In genomic region chr9:116342071-116342470, GRCh38 we compare ENCODE assay signal across 31 cellular contexts.
DNase-seq lines count a peak whose midpoint lies in the region; ATAC-seq, FAIRE-seq and TF ChIP-seq lines count a peak whose summit lies in the region.
"Had no signal": no experiment of that assay in that cellular context is flagged by ENCODE, and none has a peak within 500 bp of the region (broad histone marks: within the 10 kb centered on the region; RNA-seq: fewer than 3 reads in every experiment).

No MANE protein-coding gene starts in this region.

- no peak for TF ChIP-seq POLR2A in GM12892 (IDR thresholded peaks at IDR 0.05; ENCODE audit: low read depth, low read length)

- H3K9me3 Mint-ChIP-seq in activated CD8-positive, alpha-beta T cell treated with anti-CD3 and anti-CD28 coated beads, Interleukin-2, amount 10 ng/mL, durations not matched to agents 7 days and 5 days (ENCODE audit: insufficient read depth): no peaks in the 10 kb centered on the region
- H3K9me3 Mint-ChIP-seq: activated T-cell treated with anti-CD3 and anti-CD28 coated beads, Interleukin-2, amount 50 U/mL, for 4 hours; neural crest cell had no signal

- no peaks in the 10 kb centered on the region for H3K36me3 Mint-ChIP-seq in activated CD8-positive, alpha-beta T cell treated with anti-CD3 and anti-CD28 coated beads, Interleukin-2, amount 10 ng/mL, durations not matched to agents 7 days and 5 days (ENCODE audit: low read depth)
- H3K36me3 Mint-ChIP-seq: activated CD8-positive, alpha-beta memory T cell treated with anti-CD3 and anti-CD28 coated beads, Interleukin-2, amount 10 ng/mL, durations not matched to agents 7 days and 5 days; activated naive CD8-positive, alpha-beta T cell treated with anti-CD3 and anti-CD28 coated beads, Interleukin-2, amount 10 ng/mL, durations not matched to agents 7 days and 5 days; CD4-positive, CD25-positive, alpha-beta regulatory T cell had no signal

- POLR2A ChIA-PET in activated CD8-positive, alpha-beta T cell treated with anti-CD3 and anti-CD28 coated beads, Interleukin-2, amount 10 ng/mL, durations not matched to agents 7 days and 5 days (lab: Charles Lee): no interaction called here

- no peak overlapping the region for H3K4me3 Mint-ChIP-seq in activated CD8-positive, alpha-beta T cell treated with anti-CD3 and anti-CD28 coated beads, Interleukin-2, amount 10 ng/mL, durations not matched to agents 7 days and 5 days
- H3K4me3 Mint-ChIP-seq: activated CD8-positive, alpha-beta memory T cell treated with anti-CD3 and anti-CD28 coated beads, Interleukin-2, amount 10 ng/mL, durations not matched to agents 7 days and 5 days; activated naive CD8-positive, alpha-beta T cell treated with anti-CD3 and anti-CD28 coated beads, Interleukin-2, amount 10 ng/mL, durations not matched to agents 7 days and 5 days; activated T-cell treated with anti-CD3 and anti-CD28 coated beads, Interleukin-2, amount 50 U/mL, for 4 hours; CD4-positive, CD25-positive, alpha-beta regulatory T cell; neural crest cell; stimulated activated naive CD8-positive, alpha-beta T cell treated with anti-CD3 and anti-CD28 coated beads, Interleukin-15, amount 100 ng/mL, for 72 hours had no signal

- ATAC-seq in GM18873 (IDR thresholded peaks at IDR 0.05; ENCODE audit: low FRiP score, unreplicated experiment): no peak
- ATAC-seq in activated CD8-positive, alpha-beta T cell treated with anti-CD3 and anti-CD28 coated beads, Interleukin-2, amount 10 ng/mL, durations not matched to agents 7 days and 5 days: no peak
- ATAC-seq: activated CD8-positive, alpha-beta memory T cell treated with anti-CD3 and anti-CD28 coated beads, Interleukin-2, amount 10 ng/mL, durations not matched to agents 7 days and 5 days; activated T-cell treated with anti-CD3 and anti-CD28 coated beads, Interleukin-2, amount 50 U/mL, for 4 hours; GM12878; left lung; stimulated activated naive CD8-positive, alpha-beta T cell treated with anti-CD3 and anti-CD28 coated beads, Interleukin-15, amount 100 ng/mL, for 72 hours had no signal

- no peak overlapping the region for H3K27ac Mint-ChIP-seq in activated CD8-positive, alpha-beta T cell treated with anti-CD3 and anti-CD28 coated beads, Interleukin-2, amount 10 ng/mL, durations not matched to agents 7 days and 5 days
- H3K27ac Mint-ChIP-seq: activated CD8-positive, alpha-beta memory T cell treated with anti-CD3 and anti-CD28 coated beads, Interleukin-2, amount 10 ng/mL, durations not matched to agents 7 days and 5 days; activated naive CD8-positive, alpha-beta T cell treated with anti-CD3 and anti-CD28 coated beads, Interleukin-2, amount 10 ng/mL, durations not matched to agents 7 days and 5 days; stimulated activated naive CD8-positive, alpha-beta T cell treated with anti-CD3 and anti-CD28 coated beads, Interleukin-15, amount 100 ng/mL, for 72 hours had no signal

- DNase-seq in DMS 273 (lab: John Stamatoyannopoulos, UW; ENCODE audit: unreplicated experiment) (peak; percentile 9), DMS 273 treated with DMSO at 0.1 percent for 48 hours (lab: John Stamatoyannopoulos, UW) (no peak), DMS153 treated with DMSO at 0.1 percent for 48 hours (lab: John Stamatoyannopoulos, UW; ENCODE audit: unreplicated experiment) (peak; percentile 6), NCI-H748 (lab: John Stamatoyannopoulos, UW; ENCODE audit: unreplicated experiment) (peak; percentile 66), fibroblast of peridontal ligament (ENCODE audit: extremely low read depth) (peak; percentile 60), GM12892 (ENCODE audit: insufficient read length) (no peak)
- DNase-seq in activated CD8-positive, alpha-beta T cell treated with anti-CD3 and anti-CD28 coated beads, Interleukin-2, amount 10 ng/mL, durations not matched to agents 7 days and 5 days: no peak
- DNase-seq: activated CD4-positive, alpha-beta T cell treated with anti-CD3 and anti-CD28 coated beads, Interleukin-2, amount 50 U/mL, for 1 hour; activated CD4-positive, CD25-positive, alpha-beta regulatory T cell; activated CD8-positive, alpha-beta memory T cell treated with anti-CD3 and anti-CD28 coated beads, Interleukin-2, amount 10 ng/mL, durations not matched to agents 7 days and 5 days; activated gamma-delta T cell; activated naive CD8-positive, alpha-beta T cell treated with anti-CD3 and anti-CD28 coated beads, Interleukin-2, amount 10 ng/mL, durations not matched to agents 7 days and 5 days; activated T-cell treated with anti-CD3 and anti-CD28 coated beads, Interleukin-2, amount 50 U/mL, for 4 hours; CD4-positive, CD25-positive, alpha-beta regulatory T cell; glutamatergic neuron; H7; left lung; mesenchymal stem cell; NCI-H1048; NCI-H2029; NCI-H524; SJCRH30; stimulated activated CD4-positive, alpha-beta T cell treated with anti-CD3 and anti-CD28 coated beads, Interleukin-2, amount 100 ng/mL, for 24 hours; stimulated activated naive CD8-positive, alpha-beta T cell treated with anti-CD3 and anti-CD28 coated beads, Interleukin-15, amount 100 ng/mL, for 72 hours had no signal

- CTCF ChIA-PET in activated CD8-positive, alpha-beta T cell treated with anti-CD3 and anti-CD28 coated beads, Interleukin-2, amount 10 ng/mL, durations not matched to agents 7 days and 5 days (lab: Charles Lee): no interaction called here

- H3K4me1 Mint-ChIP-seq in activated CD8-positive, alpha-beta T cell treated with anti-CD3 and anti-CD28 coated beads, Interleukin-2, amount 10 ng/mL, durations not matched to agents 7 days and 5 days (ENCODE audit: low read depth): no peaks in the 10 kb centered on the region
- H3K4me1 Mint-ChIP-seq: activated CD8-positive, alpha-beta memory T cell treated with anti-CD3 and anti-CD28 coated beads, Interleukin-2, amount 10 ng/mL, durations not matched to agents 7 days and 5 days; activated naive CD8-positive, alpha-beta T cell treated with anti-CD3 and anti-CD28 coated beads, Interleukin-2, amount 10 ng/mL, durations not matched to agents 7 days and 5 days; CD4-positive, CD25-positive, alpha-beta regulatory T cell; stimulated activated naive CD8-positive, alpha-beta T cell treated with anti-CD3 and anti-CD28 coated beads, Interleukin-15, amount 100 ng/mL, for 72 hours had no signal

- FAIRE-seq in GM12892 (lab: Jason Lieb, UNC): no peak
- FAIRE-seq: colon, endothelial cell of umbilical vein, GM12878, RCC 7860, urothelium cell line had no signal

- no peaks in the 10 kb centered on the region for H3K27me3 Mint-ChIP-seq in activated CD8-positive, alpha-beta T cell treated with anti-CD3 and anti-CD28 coated beads, Interleukin-2, amount 10 ng/mL, durations not matched to agents 7 days and 5 days (ENCODE audit: low read depth)
- H3K27me3 Mint-ChIP-seq: activated naive CD8-positive, alpha-beta T cell treated with anti-CD3 and anti-CD28 coated beads, Interleukin-2, amount 10 ng/mL, durations not matched to agents 7 days and 5 days; stimulated activated naive CD8-positive, alpha-beta T cell treated with anti-CD3 and anti-CD28 coated beads, Interleukin-15, amount 100 ng/mL, for 72 hours had no signal

Comparison
In these comparisons a context has a peak if more than half of its experiments do, and no peak if none do; other contexts are left out.
1. DNase-seq: peak in DMS 273 (single experiment), DMS153 treated with DMSO at 0.1 percent for 48 hours (single experiment), NCI-H748 (single experiment) and fibroblast of peridontal ligament (single experiment); none in DMS 273 treated with DMSO at 0.1 percent for 48 hours (single experiment), GM12892 (single experiment) and activated CD8-positive, alpha-beta T cell treated with anti-CD3 and anti-CD28 coated beads, Interleukin-2, amount 10 ng/mL, durations not matched to agents 7 days and 5 days (single experiment).